Comparison of ENCODE assay signal across 9 cellular contexts in genomic region chr17:4740025-4740351, GRCh38. TPM values are rescaled to one million over a fixed set of nuclear protein-coding genes. Genes with fewer than 3 reads are reported as not detected.
A peak's percentile ranks its signal among the peaks of the same experiment; 100 is the strongest.
DNase-seq lines count a peak whose midpoint lies in the region; ATAC-seq, FAIRE-seq and TF ChIP-seq lines count a peak whose summit lies in the region.
"Had no signal": no experiment of that assay in that cellular context is flagged by ENCODE, and none has a peak within 500 bp of the region (broad histone marks: within the 10 kb centered on the region; RNA-seq: fewer than 3 reads in every experiment).

No MANE protein-coding gene starts in this region.

- no peak overlapping the region for H2BK15ac ChIP-seq in H9 (ENCODE audit: low read depth, low read length)

- no peak for FAIRE-seq in small intestine (lab: Jason Lieb, UNC)
- FAIRE-seq in GM12891 (lab: Jason Lieb, UNC): no peak

- H3K4ac ChIP-seq in H9 (ENCODE audit: low read depth, low read length): no peak overlapping the region

- H4K91ac ChIP-seq in H9 (ENCODE audit: insufficient read length, low read depth, low read length): no peak overlapping the region

- H3K9me3 ChIP-seq in H9 (ENCODE audit: control insufficient read depth, low read depth, low read length) (no peaks in the 10 kb centered on the region), iPS-15b (ENCODE audit: control insufficient read depth, insufficient read depth, low read length) (no peaks in the 10 kb centered on the region), small intestine (ENCODE audit: control insufficient read depth, low read depth) (no peaks in the 10 kb centered on the region)

- peak overlapping the region; percentile 61 to 78 for H3K4me3 Mint-ChIP-seq in H9
- H3K4me3 Mint-ChIP-seq in activated CD8-positive, alpha-beta T cell treated with anti-CD3 and anti-CD28 coated beads, Interleukin-2, amount 10 ng/mL, durations not matched to agents 7 days and 5 days: peak overlapping the region; percentile 69

- no CpG with 5 or more reads among the region's 13 CpGs for WGBS in H9 (ENCODE audit: extremely low coverage, insufficient read length, low lambda C conversion rate)
- 4 to 9% (median 6%) methylated on average over 13 of the region's 13 CpGs for WGBS in small intestine, 3 donors

- H4K20me1 ChIP-seq in H9 (ENCODE audit: control insufficient read depth, insufficient read depth, insufficient read length): no peaks in the 10 kb centered on the region

- H4K5ac ChIP-seq in H9 (ENCODE audit: insufficient read length, low read depth, low read length): no peak overlapping the region

- no peak overlapping the region for H2BK120ac ChIP-seq in H9 (ENCODE audit: low read depth, low read length, poor library complexity, severe bottlenecking)

- no peak overlapping the region for H2AFZ ChIP-seq in H9 (ENCODE audit: low read length)

- H3T11ph ChIP-seq in H9 (ENCODE audit: low read length): no peak overlapping the region

- H2AK5ac ChIP-seq in H9 (ENCODE audit: insufficient read length, low read length): no peak overlapping the region

- no peak overlapping the region for H2BK5ac ChIP-seq in H9 (ENCODE audit: insufficient read length, low read length)

- DNase-seq in H9 (no peak), small intestine (no peak), GM12891 (ENCODE audit: insufficient read length, low spot score) (no peak)
- DNase-seq in activated CD8-positive, alpha-beta T cell treated with anti-CD3 and anti-CD28 coated beads, Interleukin-2, amount 10 ng/mL, durations not matched to agents 7 days and 5 days: no peak

- H3K36me3 ChIP-seq in iPS-15b (ENCODE audit: control insufficient read depth, insufficient read depth, low read length) (no peaks in the 10 kb centered on the region), small intestine (ENCODE audit: control insufficient read depth in 2 of 2, insufficient read depth in 2 of 2, low read length in 2 of 2) (no peaks in the 10 kb centered on the region)

- peak overlapping the region in 1 of 3 experiments; percentile 32; a peak in 1 of 7 replicates for H3K27ac Mint-ChIP-seq in H9
- H3K27ac Mint-ChIP-seq in activated CD8-positive, alpha-beta T cell treated with anti-CD3 and anti-CD28 coated beads, Interleukin-2, amount 10 ng/mL, durations not matched to agents 7 days and 5 days: peak overlapping the region; percentile 40

- H3K27me3 Mint-ChIP-seq in H9 (ENCODE audit: low read depth): peaks cover 97% of the 10 kb centered on the region
- H3K27me3 Mint-ChIP-seq in activated CD8-positive, alpha-beta T cell treated with anti-CD3 and anti-CD28 coated beads, Interleukin-2, amount 10 ng/mL, durations not matched to agents 7 days and 5 days (ENCODE audit: low read depth): peaks cover 19% of the 10 kb centered on the region

- H3K79me1 ChIP-seq in H9 (ENCODE audit: insufficient read depth, low read depth, low read length, poor library complexity, severe bottlenecking): no peaks in the 10 kb centered on the region

- CTCF ChIA-PET in activated CD8-positive, alpha-beta T cell treated with anti-CD3 and anti-CD28 coated beads, Interleukin-2, amount 10 ng/mL, durations not matched to agents 7 days and 5 days (lab: Charles Lee): no interaction called here

- no peaks in the 10 kb centered on the region for H3K79me2 ChIP-seq in H9 (ENCODE audit: insufficient read depth, low read length)

- no peaks in the 10 kb centered on the region for H3K9me3 Mint-ChIP-seq in H9
- H3K9me3 Mint-ChIP-seq in activated CD8-positive, alpha-beta T cell treated with anti-CD3 and anti-CD28 coated beads, Interleukin-2, amount 10 ng/mL, durations not matched to agents 7 days and 5 days (ENCODE audit: insufficient read depth): no peaks in the 10 kb centered on the region

- TF ChIP-seq POLR2A in GM12891 (IDR thresholded peaks at IDR 0.05; ENCODE audit: low read depth, low read length): no peak

- no peak overlapping the region for H3K18ac ChIP-seq in H9 (ENCODE audit: insufficient read length, low read depth, low read length)

- H3K9ac ChIP-seq in H9 (ENCODE audit: extremely low read depth, insufficient read length, low read length) (no peak overlapping the region), iPS-15b (ENCODE audit: low read depth, low read length) (no peak overlapping the region)

- H3K4me1 ChIP-seq in H9 (ENCODE audit: insufficient read depth, low read length): no peaks in the 10 kb centered on the region
- H3K4me1 ChIP-seq in iPS-15b (ENCODE audit: control insufficient read depth, insufficient read depth, low read length): no peaks in the 10 kb centered on the region
- peaks cover 0 to 1% of the 10 kb centered on the region in 2 donors for H3K4me1 ChIP-seq in small intestine (ENCODE audit: control insufficient read depth in 2 of 2, insufficient read depth in 1 of 2, low read depth in 1 of 2, low read length in 1 of 2)

- no peak overlapping the region for H3K56ac ChIP-seq in H9 (ENCODE audit: insufficient read length, low read depth, low read length)

- peaks cover 35% of the 10 kb centered on the region for H3K27me3 ChIP-seq in H9 (ENCODE audit: insufficient read depth, low read length)
- H3K27me3 ChIP-seq in iPS-15b (ENCODE audit: control insufficient read depth, insufficient read depth, low read length): peaks cover 53% of the 10 kb centered on the region
- peaks cover 0 to 3% of the 10 kb centered on the region in 2 donors for H3K27me3 ChIP-seq in small intestine (ENCODE audit: control insufficient read depth in 2 of 2, insufficient read depth in 2 of 2, low read length in 2 of 2)

- POLR2A ChIA-PET in activated CD8-positive, alpha-beta T cell treated with anti-CD3 and anti-CD28 coated beads, Interleukin-2, amount 10 ng/mL, durations not matched to agents 7 days and 5 days (lab: Charles Lee): no interaction called here

- H3K36me3 Mint-ChIP-seq in H9 (ENCODE audit: insufficient read depth in 1 of 3, low read depth in 3 of 3): peaks cover 0 to 3% (median 0%) of the 10 kb centered on the region in 3 experiments; a peak in 1 of 7 replicates
- no peaks in the 10 kb centered on the region for H3K36me3 Mint-ChIP-seq in activated CD8-positive, alpha-beta T cell treated with anti-CD3 and anti-CD28 coated beads, Interleukin-2, amount 10 ng/mL, durations not matched to agents 7 days and 5 days (ENCODE audit: low read depth)

- H3K23me2 ChIP-seq in H9 (ENCODE audit: insufficient read length, low read depth, low read length, poor library complexity, severe bottlenecking): peaks cover 11% of the 10 kb centered on the region

- TF ChIP-seq CTCF in H9 (conservative IDR thresholded peaks at IDR 0.05): no peak

- no peak overlapping the region for H4K8ac ChIP-seq in H9 (replicated peaks; ENCODE audit: insufficient read length, low read depth, low read length)

- H3K4me2 ChIP-seq in H9 (ENCODE audit: insufficient read depth, insufficient read length, low read length): peak overlapping the region; percentile 72

- H3K4me1 Mint-ChIP-seq in H9: peaks cover 14 to 20% of the 10 kb centered on the region in 2 experiments
- peaks cover 23% of the 10 kb centered on the region for H3K4me1 Mint-ChIP-seq in activated CD8-positive, alpha-beta T cell treated with anti-CD3 and anti-CD28 coated beads, Interleukin-2, amount 10 ng/mL, durations not matched to agents 7 days and 5 days (ENCODE audit: low read depth)

- H3K23ac ChIP-seq in H9 (ENCODE audit: insufficient read length, low read depth, low read length): no peak overlapping the region

- no peak for ATAC-seq in activated CD8-positive, alpha-beta T cell treated with anti-CD3 and anti-CD28 coated beads, Interleukin-2, amount 10 ng/mL, durations not matched to agents 7 days and 5 days
- ATAC-seq in GM21619 (IDR thresholded peaks at IDR 0.05; ENCODE audit: unreplicated experiment): no peak
- ATAC-seq in HG02798 (IDR thresholded peaks at IDR 0.05; ENCODE audit: poor library complexity, unreplicated experiment): no peak
- no peak for ATAC-seq in GM19395 (IDR thresholded peaks at IDR 0.05; ENCODE audit: unreplicated experiment)

- H3K27ac ChIP-seq in H9 (ENCODE audit: insufficient read length, low read depth, low read length) (no peak overlapping the region), small intestine (ENCODE audit: low read depth in 1 of 2, low read length in 1 of 2) (peak overlapping the region in 1 of 2 donors; percentile 12)

- H2BK12ac ChIP-seq in H9 (ENCODE audit: insufficient read length, low read depth, low read length): no peak overlapping the region

- H3K4me3 ChIP-seq in iPS-15b (ENCODE audit: low read depth, low read length): peak overlapping the region; percentile 62
- H3K4me3 ChIP-seq in small intestine (ENCODE audit: low read depth in 1 of 2, low read length in 2 of 2): peak overlapping the region; percentile 55 to 73

- no peak overlapping the region for H3K14ac ChIP-seq in H9 (ENCODE audit: insufficient read depth, low read length)

- no peak overlapping the region for H2BK20ac ChIP-seq in H9 (ENCODE audit: low read depth, low read length, poor library complexity, severe bottlenecking)

TF ChIP-seq in GM12891, 5 proteins besides CTCF, POLR2A, EP300 and RAD21 (continues in another document):
- TF ChIP-seq SPI1 (IDR thresholded peaks at IDR 0.05; ENCODE audit: low read depth, low read length) (no peak), POLR2AphosphoS5 (IDR thresholded peaks at IDR 0.05; ENCODE audit: low read depth, low read length) (no peak), POU2F2 (IDR thresholded peaks at IDR 0.05; ENCODE audit: low read depth, low read length) (no peak), TAF1 (IDR thresholded peaks at IDR 0.05; ENCODE audit: low read depth, low read length) (no peak)

RNA-seq across cellular contexts. Expression of gene CXCL16, which starts 0.3 kb away (rescaled TPM):
- total RNA-seq in H9 (2021): 4.2 and 4.5 TPM in 2 replicates
- under 1 TPM; 0.50 to 0.89 TPM for total RNA-seq in activated CD8-positive, alpha-beta T cell treated with anti-CD3 and anti-CD28 coated beads, Interleukin-2, amount 10 ng/mL, durations not matched to agents 7 days and 5 days
- 10 to 100 TPM; 37.5 to 77.8 (median 46.3) TPM for polyA plus RNA-seq in small intestine
- polyA plus RNA-seq in GM12891 (2012; ENCODE audit: low read depth, missing spikeins): 0.28 TPM

RNA-seq across cellular contexts. Expression of gene ZMYND15, which starts 0.4 kb away (rescaled TPM):
- total RNA-seq in H9 (2021): 0.42 and 0.44 TPM in 2 replicates
- total RNA-seq in activated CD8-positive, alpha-beta T cell treated with anti-CD3 and anti-CD28 coated beads, Interleukin-2, amount 10 ng/mL, durations not matched to agents 7 days and 5 days: not detected
- polyA plus RNA-seq in small intestine: 10 to 100 TPM in 2 of 3 donors, 1 to 10 TPM in 1; 2.0 to 13.5 (median 12.5) TPM
- polyA plus RNA-seq in GM12891 (2012; ENCODE audit: low read depth, missing spikeins): not detected

RNA-seq across cellular contexts. Expression of gene MED11, which starts 8.8 kb away (rescaled TPM):
- 17.5 and 19.5 TPM in 2 replicates for total RNA-seq in H9 (2021)
- 10 to 100 TPM; 23.0 to 27.2 TPM for total RNA-seq in activated CD8-positive, alpha-beta T cell treated with anti-CD3 and anti-CD28 coated beads, Interleukin-2, amount 10 ng/mL, durations not matched to agents 7 days and 5 days
- 10 to 100 TPM; 37.2 to 61.1 (median 48.1) TPM for polyA plus RNA-seq in small intestine
- polyA plus RNA-seq in GM12891 (2012; ENCODE audit: low read depth, missing spikeins): 22.8 TPM

RNA-seq across cellular contexts. Expression of gene ARRB2, which starts 29.6 kb away (rescaled TPM):
- 75.3 and 81.1 TPM in 2 replicates for total RNA-seq in H9 (2021)
- 100 to 1,000 TPM; 302 to 316 TPM for total RNA-seq in activated CD8-positive, alpha-beta T cell treated with anti-CD3 and anti-CD28 coated beads, Interleukin-2, amount 10 ng/mL, durations not matched to agents 7 days and 5 days
- 100 to 1,000 TPM in 2 of 3 donors, 10 to 100 TPM in 1; 43.8 to 131 (median 114) TPM for polyA plus RNA-seq in small intestine
- 39.3 TPM for polyA plus RNA-seq in GM12891 (2012; ENCODE audit: low read depth, missing spikeins)

RNA-seq across cellular contexts. Expression of gene TM4SF5, which starts 31.7 kb away (rescaled TPM):
- total RNA-seq in H9 (2021): not detected in 2 replicates
- not detected for total RNA-seq in activated CD8-positive, alpha-beta T cell treated with anti-CD3 and anti-CD28 coated beads, Interleukin-2, amount 10 ng/mL, durations not matched to agents 7 days and 5 days
- polyA plus RNA-seq in small intestine: 100 to 1,000 TPM in 2 of 3 donors, 10 to 100 TPM in 1; 72.5 to 503 (median 491) TPM
- polyA plus RNA-seq in GM12891 (2012; ENCODE audit: low read depth, missing spikeins): not detected
- total RNA-seq: NCI-H460 had no signal
